ENCODE assay signal across 9 cellular contexts in genomic region chr6:17042422-17043147, GRCh38. TPM values are rescaled to one million over a fixed set of nuclear protein-coding genes. Genes with fewer than 3 reads are reported as not detected.
DNase-seq lines count a peak whose midpoint lies in the region; ATAC-seq lines count a peak whose summit lies in the region.
"Had no signal": no experiment of that assay in that cellular context is flagged by ENCODE, and none has a peak within 500 bp of the region (broad histone marks: within the 10 kb centered on the region; RNA-seq: fewer than 3 reads in every experiment).

No MANE protein-coding gene starts in this region.

- peaks cover 34% of the 10 kb centered on the region for H3K27me3 Mint-ChIP-seq in activated T-helper 17 cell treated with anti-CD3 and anti-CD28 coated beads, Interleukin-2, amount 50 U/mL, for 72 hours

- H3K27ac Mint-ChIP-seq in activated T-helper 17 cell treated with anti-CD3 and anti-CD28 coated beads, Interleukin-2, amount 50 U/mL, for 72 hours = no peak overlapping the region

- no peaks in the 10 kb centered on the region for H3K9me3 Mint-ChIP-seq in activated T-helper 17 cell treated with anti-CD3 and anti-CD28 coated beads, Interleukin-2, amount 50 U/mL, for 72 hours

- no peak overlapping the region for H3K4me3 Mint-ChIP-seq in activated T-helper 17 cell treated with anti-CD3 and anti-CD28 coated beads, Interleukin-2, amount 50 U/mL, for 72 hours

- H3K36me3 Mint-ChIP-seq in activated T-helper 17 cell treated with anti-CD3 and anti-CD28 coated beads, Interleukin-2, amount 50 U/mL, for 72 hours (ENCODE audit: low read depth) = no peaks in the 10 kb centered on the region

- ATAC-seq in activated T-helper 17 cell treated with anti-CD3 and anti-CD28 coated beads, Interleukin-2, amount 50 U/mL, for 72 hours (replicated peaks) = no peak

- DNase-seq in EL (peak; percentile 79), SK-N-DZ (ENCODE audit: low spot score) (peak; percentile 82), foreskin melanocyte (peak; percentile 67), non-pigmented ciliary epithelial cell (ENCODE audit: low read depth) (peak; percentile 41), DMS79 (lab: John Stamatoyannopoulos, UW) (no peak), T-helper 2 cell (no peak)
- no peak for DNase-seq in activated CD4-positive, CD25-positive, alpha-beta regulatory T cell (lab: John Stamatoyannopoulos, UW)

- no peaks in the 10 kb centered on the region for H3K4me1 Mint-ChIP-seq in activated T-helper 17 cell treated with anti-CD3 and anti-CD28 coated beads, Interleukin-2, amount 50 U/mL, for 72 hours

RNA-seq across cellular contexts. Expression of gene STMND1, which starts 59.3 kb away (rescaled TPM):
- 0.81 TPM in 1 of 2 replicates, not detected in the other for polyA plus RNA-seq in SK-N-DZ (2014; cell fraction: cytosol; rRNA removed)
- 0.21 TPM in 1 of 2 replicates, not detected in the other for polyA plus RNA-seq in SK-N-DZ (2014; cell fraction: nucleus; rRNA removed)
- total RNA-seq in activated T-helper 17 cell treated with anti-CD3 and anti-CD28 coated beads, Interleukin-2, amount 50 U/mL, for 72 hours = under 1 TPM; 0.37 to 0.71 TPM
- total RNA-seq: dermis microvascular lymphatic vessel endothelial cell had no signal

Comparison
In these comparisons a context has a peak if more than half of its experiments do, and no peak if none do; other contexts are left out.
1. DNase-seq: peak in EL (single experiment), SK-N-DZ (single experiment), foreskin melanocyte (single experiment) and non-pigmented ciliary epithelial cell (single experiment); none in DMS79 (single experiment), activated CD4-positive, CD25-positive, alpha-beta regulatory T cell (0 of 4) and T-helper 2 cell (0 of 5).